Comparison of ENCODE assay signal across 10 cellular contexts in genomic region chr2:217609952-217610351, GRCh38.
A peak's percentile ranks its signal among the peaks of the same experiment; 100 is the strongest.
DNase-seq lines count a peak whose midpoint lies in the region; ATAC-seq and TF ChIP-seq lines count a peak whose summit lies in the region.
"Had no signal": no experiment of that assay in that cellular context is flagged by ENCODE, and none has a peak within 500 bp of the region (broad histone marks: within the 10 kb centered on the region; RNA-seq: fewer than 3 reads in every experiment).

No MANE protein-coding gene starts in this region.

- no peak for DNase-seq in activated T-cell treated with anti-CD3 and anti-CD28 coated beads, Interleukin-2, amount 50 U/mL, for 24 hours
- DNase-seq in activated T-cell treated with anti-CD3 and anti-CD28 coated beads, Interleukin-2, amount 50 U/mL, for 1 hour = no peak
- peak; percentile 22 for DNase-seq in NCI-H2081 treated with DMSO at 0.1 percent for 48 hours (lab: John Stamatoyannopoulos, UW)
- no peak for DNase-seq in stimulated activated naive CD8-positive, alpha-beta T cell treated with anti-CD3 and anti-CD28 coated beads, Interleukin-15, amount 100 ng/mL, for 72 hours
- DNase-seq in HFFc6 = no peak
- DNase-seq: GM23248, MG63 had no signal

- no peaks in the 10 kb centered on the region for H3K27me3 Mint-ChIP-seq in activated T-cell treated with anti-CD3 and anti-CD28 coated beads, Interleukin-2, amount 50 U/mL, for 24 hours
- H3K27me3 Mint-ChIP-seq in activated T-helper 17 cell treated with anti-CD3 and anti-CD28 coated beads, Interleukin-2, amount 50 U/mL, for 72 hours = no peaks in the 10 kb centered on the region
- no peaks in the 10 kb centered on the region for H3K27me3 Mint-ChIP-seq in stimulated activated naive CD8-positive, alpha-beta T cell treated with anti-CD3 and anti-CD28 coated beads, Interleukin-15, amount 100 ng/mL, for 72 hours
- H3K27me3 Mint-ChIP-seq in HFFc6 (ENCODE audit: insufficient read depth) = peaks cover 43% of the 10 kb centered on the region

- H3K36me3 Mint-ChIP-seq in activated T-cell treated with anti-CD3 and anti-CD28 coated beads, Interleukin-2, amount 50 U/mL, for 24 hours (ENCODE audit: low read depth) = no peaks in the 10 kb centered on the region
- no peaks in the 10 kb centered on the region for H3K36me3 Mint-ChIP-seq in activated T-helper 17 cell treated with anti-CD3 and anti-CD28 coated beads, Interleukin-2, amount 50 U/mL, for 72 hours (ENCODE audit: low read depth)
- no peaks in the 10 kb centered on the region for H3K36me3 Mint-ChIP-seq in HFFc6 (ENCODE audit: low read depth)

- H3K9me3 Mint-ChIP-seq in activated T-cell treated with anti-CD3 and anti-CD28 coated beads, Interleukin-2, amount 50 U/mL, for 24 hours = no peaks in the 10 kb centered on the region
- no peaks in the 10 kb centered on the region for H3K9me3 Mint-ChIP-seq in activated T-helper 17 cell treated with anti-CD3 and anti-CD28 coated beads, Interleukin-2, amount 50 U/mL, for 72 hours
- H3K9me3 Mint-ChIP-seq in stimulated activated naive CD8-positive, alpha-beta T cell treated with anti-CD3 and anti-CD28 coated beads, Interleukin-15, amount 100 ng/mL, for 72 hours = no peaks in the 10 kb centered on the region
- H3K9me3 Mint-ChIP-seq in HFFc6 = no peaks in the 10 kb centered on the region

- TF ChIP-seq CTCF in HFFc6 (IDR thresholded peaks at IDR 0.05) = no peak

- peaks cover 49% of the 10 kb centered on the region for H3K4me1 Mint-ChIP-seq in activated T-cell treated with anti-CD3 and anti-CD28 coated beads, Interleukin-2, amount 50 U/mL, for 24 hours (ENCODE audit: low read depth)
- H3K4me1 Mint-ChIP-seq in activated T-helper 17 cell treated with anti-CD3 and anti-CD28 coated beads, Interleukin-2, amount 50 U/mL, for 72 hours = peaks cover 32% of the 10 kb centered on the region
- H3K4me1 Mint-ChIP-seq in stimulated activated naive CD8-positive, alpha-beta T cell treated with anti-CD3 and anti-CD28 coated beads, Interleukin-15, amount 100 ng/mL, for 72 hours = peaks cover 61% of the 10 kb centered on the region
- H3K4me1 Mint-ChIP-seq in HFFc6 (ENCODE audit: low read depth) = peaks cover 1% of the 10 kb centered on the region; the same call in 1 of the 2 replicates

- no peak overlapping the region for H3K4me3 Mint-ChIP-seq in activated T-cell treated with anti-CD3 and anti-CD28 coated beads, Interleukin-2, amount 50 U/mL, for 24 hours
- peak overlapping the region; percentile 61 for H3K4me3 Mint-ChIP-seq in activated T-helper 17 cell treated with anti-CD3 and anti-CD28 coated beads, Interleukin-2, amount 50 U/mL, for 72 hours
- peak overlapping the region in 1 of 2 donors; percentile 67 for H3K4me3 Mint-ChIP-seq in stimulated activated naive CD8-positive, alpha-beta T cell treated with anti-CD3 and anti-CD28 coated beads, Interleukin-15, amount 100 ng/mL, for 72 hours
- H3K4me3 Mint-ChIP-seq in HFFc6 = no peak overlapping the region

- no peak for ATAC-seq in activated T-helper 17 cell treated with anti-CD3 and anti-CD28 coated beads, Interleukin-2, amount 50 U/mL, for 72 hours (replicated peaks)
- peak; percentile 19 for ATAC-seq in stimulated activated naive CD8-positive, alpha-beta T cell treated with anti-CD3 and anti-CD28 coated beads, Interleukin-15, amount 100 ng/mL, for 72 hours
- ATAC-seq in GM21528 (IDR thresholded peaks at IDR 0.05; ENCODE audit: low FRiP score, unreplicated experiment) (no peak), GM18498 (IDR thresholded peaks at IDR 0.05; ENCODE audit: unreplicated experiment) (no peak)

- peak overlapping the region; percentile 91 for H3K27ac Mint-ChIP-seq in activated T-cell treated with anti-CD3 and anti-CD28 coated beads, Interleukin-2, amount 50 U/mL, for 24 hours
- H3K27ac Mint-ChIP-seq in activated T-helper 17 cell treated with anti-CD3 and anti-CD28 coated beads, Interleukin-2, amount 50 U/mL, for 72 hours = peak overlapping the region; percentile 86
- H3K27ac Mint-ChIP-seq in stimulated activated naive CD8-positive, alpha-beta T cell treated with anti-CD3 and anti-CD28 coated beads, Interleukin-15, amount 100 ng/mL, for 72 hours = no peak overlapping the region
- no peak overlapping the region for H3K27ac Mint-ChIP-seq in HFFc6

Comparison
In these comparisons a context has a peak if more than half of its experiments do, and no peak if none do; other contexts are left out.
1. H3K27ac Mint-ChIP-seq: peak in activated T-cell treated with anti-CD3 and anti-CD28 coated beads, Interleukin-2, amount 50 U/mL, for 24 hours (single experiment) and activated T-helper 17 cell treated with anti-CD3 and anti-CD28 coated beads, Interleukin-2, amount 50 U/mL, for 72 hours (single experiment); none in stimulated activated naive CD8-positive, alpha-beta T cell treated with anti-CD3 and anti-CD28 coated beads, Interleukin-15, amount 100 ng/mL, for 72 hours (0 of 2) and HFFc6 (single experiment).